8 cellular contexts compared by ENCODE assay signal in genomic region chr6:150867117-150867516, GRCh38. TPM values are rescaled to one million over a fixed set of nuclear protein-coding genes. Genes with fewer than 3 reads are reported as not detected.
A peak's percentile ranks its signal among the peaks of the same experiment; 100 is the strongest.
DNase-seq lines count a peak whose midpoint lies in the region; ATAC-seq and TF ChIP-seq lines count a peak whose summit lies in the region.

No MANE protein-coding gene starts in this region.

- TF ChIP-seq CTCF in CD14-positive monocyte (IDR thresholded peaks at IDR 0.05) (no peak), NB4 (IDR thresholded peaks at IDR 0.05; ENCODE audit: low read depth, low read length) (no peak), nephron (IDR thresholded peaks at IDR 0.05; ENCODE audit: unreplicated experiment in 3 of 3) (no peak)

- H3K36me3 Mint-ChIP-seq in CD14-positive monocyte (no peaks in the 10 kb centered on the region), nephron (ENCODE audit: low read depth) (peaks cover under 1% of the 10 kb centered on the region)
- H3K36me3 Mint-ChIP-seq in dendritic cell treated with granulocyte-macrophage colony-stimulating factor and Interleukin-4, amounts not matched to agents 40 ng/mL and 50 ng/mL, for 4 days (ENCODE audit: low read depth), result peaks cover 1% of the 10 kb centered on the region

- peak overlapping the region; percentile 83 to 95 for H3K4me3 Mint-ChIP-seq in CD14-positive monocyte
- H3K4me3 Mint-ChIP-seq in dendritic cell treated with granulocyte-macrophage colony-stimulating factor and Interleukin-4, amounts not matched to agents 40 ng/mL and 50 ng/mL, for 4 days, result peak overlapping the region; percentile 75
- peak overlapping the region; percentile 97 to 98 (median 97) for H3K4me3 Mint-ChIP-seq in nephron

- H3K27ac Mint-ChIP-seq in CD14-positive monocyte (peak overlapping the region in 2 of 7 donors; percentile 61 to 65), nephron (peak overlapping the region; percentile 99)
- peak overlapping the region; percentile 72 for H3K27ac Mint-ChIP-seq in dendritic cell treated with granulocyte-macrophage colony-stimulating factor and Interleukin-4, amounts not matched to agents 40 ng/mL and 50 ng/mL, for 4 days

- ATAC-seq in HG02970 (IDR thresholded peaks at IDR 0.05; ENCODE audit: low FRiP score, unreplicated experiment) (no peak), GM21529 (IDR thresholded peaks at IDR 0.05; ENCODE audit: unreplicated experiment) (no peak)

- H3K27me3 Mint-ChIP-seq in CD14-positive monocyte (ENCODE audit: low read depth in 3 of 3) (peaks cover 3 to 28% (median 21%) of the 10 kb centered on the region in 3 donors), nephron (ENCODE audit: low read depth) (no peaks in the 10 kb centered on the region)
- H3K27me3 Mint-ChIP-seq in dendritic cell treated with granulocyte-macrophage colony-stimulating factor and Interleukin-4, amounts not matched to agents 40 ng/mL and 50 ng/mL, for 4 days, result peaks cover 25% of the 10 kb centered on the region

- intact Hi-C loops in CD14-positive monocyte (cut with micrococcal nuclease), result no loop called here
- intact Hi-C loops in dendritic cell treated with granulocyte-macrophage colony-stimulating factor and Interleukin-4, amounts not matched to agents 40 ng/mL and 50 ng/mL, for 4 days (cut with micrococcal nuclease), result no loop called here

- H3K4me1 Mint-ChIP-seq in CD14-positive monocyte (peaks cover 15% of the 10 kb centered on the region), nephron (peaks cover 27% of the 10 kb centered on the region)
- peaks cover 24% of the 10 kb centered on the region for H3K4me1 Mint-ChIP-seq in dendritic cell treated with granulocyte-macrophage colony-stimulating factor and Interleukin-4, amounts not matched to agents 40 ng/mL and 50 ng/mL, for 4 days (ENCODE audit: low read depth)

- no peak for TF ChIP-seq POLR2A in NB4 (IDR thresholded peaks at IDR 0.05; ENCODE audit: extremely low read depth, insufficient read length)

- peak overlapping the region; percentile 73 for H3K4me3 ChIP-seq in NB4 (ENCODE audit: low read depth, low read length)

- DNase-seq in CD14-positive monocyte (ENCODE audit: low spot score) (no peak), NB4 (ENCODE audit: low read depth) (no peak), DMS79 (lab: John Stamatoyannopoulos, UW) (no peak), SW480 (ENCODE audit: low spot score) (no peak)

- H3K9me3 Mint-ChIP-seq in CD14-positive monocyte (peaks cover 0 to 5% (median 0%) of the 10 kb centered on the region in 7 donors), nephron (no peaks in the 10 kb centered on the region)
- H3K9me3 Mint-ChIP-seq in dendritic cell treated with granulocyte-macrophage colony-stimulating factor and Interleukin-4, amounts not matched to agents 40 ng/mL and 50 ng/mL, for 4 days, result no peaks in the 10 kb centered on the region

RNA-seq across cellular contexts. Expression of gene MTHFD1L, which starts 1.6 kb away (rescaled TPM):
- polyA plus RNA-seq in CD14-positive monocyte, result under 1 TPM; 0.25 to 0.39 TPM
